18 cellular contexts compared by ENCODE assay signal in genomic region chr1:211903490-211904260, GRCh38.
"Had no signal": no experiment of that assay in that cellular context is flagged by ENCODE, and none has a peak within 500 bp of the region (broad histone marks: within the 10 kb centered on the region; RNA-seq: fewer than 3 reads in every experiment).

No MANE protein-coding gene starts in this region.

- H3K27me3 ChIP-seq: dorsolateral prefrontal cortex had no signal

- H3K4me1 ChIP-seq: lower lobe of right lung, psoas muscle had no signal

- ATAC-seq: lower lobe of right lung; naive thymus-derived CD4-positive, alpha-beta T cell; psoas muscle; sciatic nerve; stimulated activated naive B cell treated with anti-CD40 and anti-IgM and Interleukin-4, amounts not matched to agents 10 μg/mL and 1 μg/mL and 100 μg/mL, for 72 hours; stimulated activated naive CD8-positive, alpha-beta T cell treated with anti-CD3 and anti-CD28 coated beads, Interleukin-15, amount 100 ng/mL, for 72 hours had no signal

- H3K27ac ChIP-seq: dorsolateral prefrontal cortex, lower lobe of right lung, psoas muscle, thoracic aorta had no signal

- DNase-seq: cortex of kidney; dorsolateral prefrontal cortex; effector CD8-positive, alpha-beta T cell; foreskin melanocyte; head of caudate nucleus; hippocampal formation; lower lobe of right lung; naive thymus-derived CD4-positive, alpha-beta T cell; nephron progenitor cell; psoas muscle; retina; stimulated activated CD4-positive, alpha-beta T cell treated with anti-CD3 and anti-CD28 coated beads, Interleukin-2, amount 100 ng/mL, for 24 hours; stimulated activated CD4-positive, alpha-beta T cell treated with anti-CD3 and anti-CD28 coated beads, Interleukin-4, amount 100 ng/mL, for 4 hours; stimulated activated naive B cell treated with anti-CD40 and anti-IgM and Interleukin-4, amounts not matched to agents 10 μg/mL and 1 μg/mL and 100 μg/mL, for 72 hours; stimulated activated naive CD8-positive, alpha-beta T cell treated with anti-CD3 and anti-CD28 coated beads, Interleukin-15, amount 100 ng/mL, for 72 hours; trophoblast cell had no signal

- H3K36me3 ChIP-seq: lower lobe of right lung, thoracic aorta had no signal

- H3K9me3 ChIP-seq: lower lobe of right lung, psoas muscle, thoracic aorta had no signal

- H3K4me3 ChIP-seq: dorsolateral prefrontal cortex, lower lobe of right lung, psoas muscle, thoracic aorta had no signal
